Comparison of ENCODE assay signal across 9 cellular contexts in genomic region chr10:58336242-58336641, GRCh38. TPM values are rescaled to one million over a fixed set of nuclear protein-coding genes. Genes with fewer than 3 reads are reported as not detected.
A peak's percentile ranks its signal among the peaks of the same experiment; 100 is the strongest.
DNase-seq lines count a peak whose midpoint lies in the region; ATAC-seq and TF ChIP-seq lines count a peak whose summit lies in the region.
"Had no signal": no experiment of that assay in that cellular context is flagged by ENCODE, and none has a peak within 500 bp of the region (broad histone marks: within the 10 kb centered on the region; RNA-seq: fewer than 3 reads in every experiment).

No MANE protein-coding gene starts in this region.

- no peaks in the 10 kb centered on the region for H4K20me1 ChIP-seq in neural cell (ENCODE audit: insufficient read depth)

- H2AFZ ChIP-seq in neural cell (ENCODE audit: low read depth, low read length), result no peak overlapping the region

- H3K4me3 Mint-ChIP-seq in CD4-positive, alpha-beta T cell, result peak overlapping the region; percentile 92

- H3K4me1 ChIP-seq in ectodermal cell (ENCODE audit: control insufficient read depth, insufficient read depth, low read length), result no peaks in the 10 kb centered on the region

- POLR2A ChIA-PET in CD4-positive, alpha-beta T cell (lab: Charles Lee), result no interaction called here

- no peaks in the 10 kb centered on the region for H3K9me2 ChIP-seq in neural cell (ENCODE audit: insufficient read depth, low read length)

- intact Hi-C loops in CD4-positive, alpha-beta T cell (cut with DNase I, micrococcal nuclease), result no loop called here

- no peak for DNase-seq in CD4-positive, alpha-beta T cell
- no peak for DNase-seq in LNCaP clone FGC (ENCODE audit: low read depth)
- DNase-seq in SIG-M5 (lab: John Stamatoyannopoulos, UW), result no peak
- DNase-seq in omental fat pad (ENCODE audit: low spot score), result no peak
- no peak for DNase-seq in A172 (ENCODE audit: low spot score)
- DNase-seq: NCI-H1694 treated with DMSO at 0.1 percent for 48 hours had no signal

- H3K9me3 ChIP-seq in CD4-positive, alpha-beta T cell (ENCODE audit: control insufficient read depth, low read length), result no peaks in the 10 kb centered on the region
- H3K9me3 ChIP-seq in ectodermal cell (ENCODE audit: control insufficient read depth, low read length), result no peaks in the 10 kb centered on the region
- no peaks in the 10 kb centered on the region for H3K9me3 ChIP-seq in neural cell (ENCODE audit: low read length)

- no peak overlapping the region for H3K27ac ChIP-seq in CD4-positive, alpha-beta T cell (ENCODE audit: low read depth, low read length)
- H3K27ac ChIP-seq in ectodermal cell (ENCODE audit: insufficient read depth, low read depth, low read length, poor library complexity, severe bottlenecking) (no peak overlapping the region), neural cell (ENCODE audit: low read length) (no peak overlapping the region)

- no peaks in the 10 kb centered on the region for H3K36me3 Mint-ChIP-seq in CD4-positive, alpha-beta T cell (ENCODE audit: low read depth)

- peak overlapping the region; percentile 92 for H3K4me2 ChIP-seq in neural cell (ENCODE audit: low read length)

- peaks cover 50% of the 10 kb centered on the region for H3K79me2 ChIP-seq in neural cell (replicated peaks; ENCODE audit: insufficient read depth, low read length)

- no peak for TF ChIP-seq CTCF in CD4-positive, alpha-beta T cell (IDR thresholded peaks at IDR 0.05)
- TF ChIP-seq CTCF in LNCaP clone FGC (IDR thresholded peaks at IDR 0.05; ENCODE audit: control insufficient read depth, extremely low read depth, insufficient read depth), result no peak
- TF ChIP-seq CTCF in neural cell (IDR thresholded peaks at IDR 0.05; ENCODE audit: poor library complexity, severe bottlenecking), result no peak
- TF ChIP-seq CTCF in omental fat pad (IDR thresholded peaks at IDR 0.05), result no peak

- H3K27ac Mint-ChIP-seq in CD4-positive, alpha-beta T cell, result peak overlapping the region; percentile 50

- no peak for TF ChIP-seq RAD21 in neural cell (conservative IDR thresholded peaks at IDR 0.05)

- H3K27me3 Mint-ChIP-seq in CD4-positive, alpha-beta T cell, result peaks cover 6% of the 10 kb centered on the region

- H3K4me3 ChIP-seq in LNCaP clone FGC (ENCODE audit: low read depth, low read length) (peak overlapping the region; percentile 85), ectodermal cell (ENCODE audit: insufficient read depth, low read depth, low read length) (peak overlapping the region; percentile 91), neural cell (ENCODE audit: low read length) (peak overlapping the region; percentile 88)

- no peaks in the 10 kb centered on the region for H3K27me3 ChIP-seq in CD4-positive, alpha-beta T cell (ENCODE audit: control insufficient read depth, insufficient read depth, low read length)
- H3K27me3 ChIP-seq in ectodermal cell (ENCODE audit: control insufficient read depth, insufficient read depth, low read length, poor library complexity, severe bottlenecking) (no peaks in the 10 kb centered on the region), neural cell (ENCODE audit: insufficient read depth, low read depth, low read length) (no peaks in the 10 kb centered on the region)

- no peak for ATAC-seq in CD4-positive, alpha-beta T cell (ENCODE audit: poor library complexity)
- ATAC-seq in HG03095 (IDR thresholded peaks at IDR 0.05; ENCODE audit: unreplicated experiment) (no peak), omental fat pad (ENCODE audit: low FRiP score) (no peak)

- no peaks in the 10 kb centered on the region for H3F3A ChIP-seq in neural cell (ENCODE audit: insufficient read depth, low read length, poor library complexity, severe bottlenecking)

- WGBS in ectodermal cell, 2 experiments, result 95 to 96% methylated on average over 3 to 4 of the region's 4 CpGs

- H3K36me3 ChIP-seq in ectodermal cell (ENCODE audit: control insufficient read depth, insufficient read depth, low read length) (no peaks in the 10 kb centered on the region), neural cell (ENCODE audit: insufficient read depth, low read length) (no peaks in the 10 kb centered on the region)

- CTCF ChIA-PET in CD4-positive, alpha-beta T cell (lab: Charles Lee), result no interaction called here

- no peaks in the 10 kb centered on the region for H3K9me3 Mint-ChIP-seq in CD4-positive, alpha-beta T cell

- peak overlapping the region; percentile 88 for H3K9ac ChIP-seq in neural cell (ENCODE audit: low read length)

- TF ChIP-seq EP300 in neural cell (conservative IDR thresholded peaks at IDR 0.05; ENCODE audit: poor library complexity, severe bottlenecking), result no peak

- H3K4me1 Mint-ChIP-seq in CD4-positive, alpha-beta T cell (ENCODE audit: low read depth), result peaks cover 57% of the 10 kb centered on the region

TF ChIP-seq in neural cell, 6 proteins besides CTCF, POLR2A, EP300 and RAD21:
- TF ChIP-seq MXI1 (conservative IDR thresholded peaks at IDR 0.05; ENCODE audit: poor library complexity, severe bottlenecking) (no peak), POLR2AphosphoS5 (IDR thresholded peaks at IDR 0.05) (no peak), EZH2 (IDR thresholded peaks at IDR 0.05; ENCODE audit: borderline replicate concordance, insufficient read depth, low read length, poor library complexity, severe bottlenecking) (no peak), TAF1 (IDR thresholded peaks at IDR 0.05; ENCODE audit: low read depth) (no peak), SMC3 (conservative IDR thresholded peaks at IDR 0.05; ENCODE audit: poor library complexity) (no peak)
- TF ChIP-seq, protein P1, sequence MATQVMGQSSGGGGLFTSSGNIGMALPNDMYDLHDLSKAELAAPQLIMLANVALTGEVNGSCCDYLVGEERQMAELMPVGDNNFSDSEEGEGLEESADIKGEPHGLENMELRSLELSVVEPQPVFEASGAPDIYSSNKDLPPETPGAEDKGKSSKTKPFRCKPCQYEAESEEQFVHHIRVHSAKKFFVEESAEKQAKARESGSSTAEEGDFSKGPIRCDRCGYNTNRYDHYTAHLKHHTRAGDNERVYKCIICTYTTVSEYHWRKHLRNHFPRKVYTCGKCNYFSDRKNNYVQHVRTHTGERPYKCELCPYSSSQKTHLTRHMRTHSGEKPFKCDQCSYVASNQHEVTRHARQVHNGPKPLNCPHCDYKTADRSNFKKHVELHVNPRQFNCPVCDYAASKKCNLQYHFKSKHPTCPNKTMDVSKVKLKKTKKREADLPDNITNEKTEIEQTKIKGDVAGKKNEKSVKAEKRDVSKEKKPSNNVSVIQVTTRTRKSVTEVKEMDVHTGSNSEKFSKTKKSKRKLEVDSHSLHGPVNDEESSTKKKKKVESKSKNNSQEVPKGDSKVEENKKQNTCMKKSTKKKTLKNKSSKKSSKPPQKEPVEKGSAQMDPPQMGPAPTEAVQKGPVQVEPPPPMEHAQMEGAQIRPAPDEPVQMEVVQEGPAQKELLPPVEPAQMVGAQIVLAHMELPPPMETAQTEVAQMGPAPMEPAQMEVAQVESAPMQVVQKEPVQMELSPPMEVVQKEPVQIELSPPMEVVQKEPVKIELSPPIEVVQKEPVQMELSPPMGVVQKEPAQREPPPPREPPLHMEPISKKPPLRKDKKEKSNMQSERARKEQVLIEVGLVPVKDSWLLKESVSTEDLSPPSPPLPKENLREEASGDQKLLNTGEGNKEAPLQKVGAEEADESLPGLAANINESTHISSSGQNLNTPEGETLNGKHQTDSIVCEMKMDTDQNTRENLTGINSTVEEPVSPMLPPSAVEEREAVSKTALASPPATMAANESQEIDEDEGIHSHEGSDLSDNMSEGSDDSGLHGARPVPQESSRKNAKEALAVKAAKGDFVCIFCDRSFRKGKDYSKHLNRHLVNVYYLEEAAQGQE (IDR thresholded peaks at IDR 0.05; ENCODE audit: borderline replicate concordance), result no peak

RNA-seq across cellular contexts. Expression of gene UBE2D1, which starts 1.4 kb away (rescaled TPM):
- total RNA-seq in CD4-positive, alpha-beta T cell, result 1 to 10 TPM; 6.0 to 7.8 TPM
- 33.5 TPM for polyA plus RNA-seq in ectodermal cell (2013, experiment 1 of 4)
- 36.8 TPM for polyA plus RNA-seq in ectodermal cell (2013, experiment 2 of 4)
- 34.8 TPM for polyA plus RNA-seq in ectodermal cell (2013, experiment 3 of 4)
- 37.0 TPM for polyA plus RNA-seq in ectodermal cell (2013, experiment 4 of 4)
- polyA plus RNA-seq in neural cell, result 68.6 and 89.8 TPM in 2 replicates
- 79.4 and 90.5 TPM in 2 replicates for polyA minus RNA-seq in neural cell
- total RNA-seq in omental fat pad, result 10 to 100 TPM; 15.6 to 23.8 (median 16.1) TPM
- 23.7 and 25.9 TPM in 2 replicates for total RNA-seq in A172 (2014; rRNA removed; shearing (Covaris generic))

RNA-seq across cellular contexts. Expression of gene TFAM, which starts 49.0 kb away (rescaled TPM):
- total RNA-seq in CD4-positive, alpha-beta T cell, result 10 to 100 TPM; 43.7 to 50.5 TPM
- polyA plus RNA-seq in ectodermal cell (2013, experiment 1 of 4), result 70.4 TPM
- polyA plus RNA-seq in ectodermal cell (2013, experiment 2 of 4), result 65.6 TPM
- 48.2 TPM for polyA plus RNA-seq in ectodermal cell (2013, experiment 3 of 4)
- polyA plus RNA-seq in ectodermal cell (2013, experiment 4 of 4), result 51.6 TPM
- 26.5 and 27.2 TPM in 2 replicates for polyA plus RNA-seq in neural cell
- polyA minus RNA-seq in neural cell, result 33.8 and 38.1 TPM in 2 replicates
- total RNA-seq in omental fat pad, result 10 to 100 TPM; 21.7 to 28.2 (median 23.1) TPM
- total RNA-seq in A172 (2014; rRNA removed; shearing (Covaris generic)), result 58.8 and 65.6 TPM in 2 replicates
